ENCODE assay signal across 10 cellular contexts in genomic region chr1:151721788-151722510, GRCh38. TPM values are rescaled to one million over a fixed set of nuclear protein-coding genes. Genes with fewer than 3 reads are reported as not detected.
DNase-seq lines count a peak whose midpoint lies in the region; ATAC-seq lines count a peak whose summit lies in the region.
"Had no signal": no experiment of that assay in that cellular context is flagged by ENCODE, and none has a peak within 500 bp of the region (broad histone marks: within the 10 kb centered on the region; RNA-seq: fewer than 3 reads in every experiment).

No MANE protein-coding gene starts in this region.

- no peak for DNase-seq in H7
- no peak for DNase-seq in T-helper 17 cell
- no peak for DNase-seq in right cardiac atrium
- DNase-seq in NCI-H526 (lab: John Stamatoyannopoulos, UW): no peak
- no peak for DNase-seq in activated effector memory CD4-positive, alpha-beta T cell treated with anti-CD3 and anti-CD28 coated beads, Interleukin-2, amount 50 U/mL, for 16 hours
- DNase-seq in caudate nucleus (lab: John Stamatoyannopoulos, UW): no peak
- DNase-seq in AML-193 (lab: John Stamatoyannopoulos, UW): no peak
- DNase-seq: NCI-H2107 had no signal

- H3K27me3 ChIP-seq in H7 (ENCODE audit: control insufficient read depth, insufficient read depth, low read length): peaks cover 56% of the 10 kb centered on the region
- no peaks in the 10 kb centered on the region for H3K27me3 ChIP-seq in right cardiac atrium (ENCODE audit: control insufficient read depth, insufficient read depth)
- H3K27me3 ChIP-seq in skeletal muscle tissue (ENCODE audit: control insufficient read depth in 3 of 3, insufficient read depth in 3 of 3, low read length in 3 of 3): peaks cover 3 to 7% (median 5%) of the 10 kb centered on the region in 3 donors
- H3K27me3 ChIP-seq: adrenal gland had no signal

- H3K4me3 ChIP-seq in H7 (ENCODE audit: insufficient read depth, low read depth, low read length): peak overlapping the region; percentile 41
- peak overlapping the region; percentile 79 for H3K4me3 ChIP-seq in right cardiac atrium (ENCODE audit: low read length)
- H3K4me3 ChIP-seq in skeletal muscle tissue (ENCODE audit: low read length in 3 of 3): peak overlapping the region; percentile 61 to 71 (median 66)

- peaks cover 3% of the 10 kb centered on the region for H3K36me3 Mint-ChIP-seq in T-helper 17 cell (ENCODE audit: low read depth)

- H3K36me3 ChIP-seq in H7 (replicated peaks; ENCODE audit: control insufficient read depth, insufficient read depth, low read length) (no peaks in the 10 kb centered on the region), skeletal muscle tissue (ENCODE audit: control insufficient read depth in 3 of 3, insufficient read depth in 3 of 3, low read length in 3 of 3) (no peaks in the 10 kb centered on the region)
- H3K36me3 ChIP-seq: adrenal gland had no signal

- peak overlapping the region; percentile 86 for H3K4me3 Mint-ChIP-seq in T-helper 17 cell

- H3K9me3 ChIP-seq in T-helper 17 cell (ENCODE audit: control insufficient read depth, low read length, poor library complexity, severe bottlenecking) (no peaks in the 10 kb centered on the region), right cardiac atrium (ENCODE audit: control insufficient read depth, low read length) (no peaks in the 10 kb centered on the region), skeletal muscle tissue (ENCODE audit: control insufficient read depth in 3 of 3, low read length in 3 of 3) (no peaks in the 10 kb centered on the region)
- H3K9me3 ChIP-seq: adrenal gland had no signal

- H3K27ac ChIP-seq in right cardiac atrium (ENCODE audit: low read length) (no peak overlapping the region), skeletal muscle tissue (ENCODE audit: low read depth, low read length) (no peak overlapping the region), caudate nucleus (ENCODE audit: low read depth, low read length) (no peak overlapping the region)

- peak overlapping the region in 1 of 3 donors; percentile 55 for H3K9ac ChIP-seq in skeletal muscle tissue (ENCODE audit: low read depth in 1 of 3, low read length in 3 of 3)

- WGBS in right cardiac atrium: 27% methylated on average over 17 of the region's 17 CpGs

- peaks cover 18% of the 10 kb centered on the region for H3K4me1 Mint-ChIP-seq in T-helper 17 cell

- peaks cover 73% of the 10 kb centered on the region for H3K27me3 Mint-ChIP-seq in T-helper 17 cell

- no peak overlapping the region for H3K27ac Mint-ChIP-seq in T-helper 17 cell

- ATAC-seq in T-helper 17 cell (no peak), right cardiac atrium (no peak)

- H3K4me1 ChIP-seq in right cardiac atrium (ENCODE audit: control insufficient read depth, insufficient read depth, low read length) (no peaks in the 10 kb centered on the region), skeletal muscle tissue (ENCODE audit: control insufficient read depth in 3 of 3, insufficient read depth in 3 of 3, low read length in 3 of 3) (peaks cover 13 to 22% (median 19%) of the 10 kb centered on the region in 3 donors)

- intact Hi-C loops in right cardiac atrium (cut with DNase I): no loop called here

RNA-seq across cellular contexts. Expression of gene RIIAD1, which starts 0.6 kb away (rescaled TPM):
- total RNA-seq in H7 (2014; rRNA removed; shearing (Covaris generic)): not detected in 2 replicates
- not detected for total RNA-seq in T-helper 17 cell
- 10 to 100 TPM in 1 of 4 donors, 1 to 10 TPM in 3; 6.0 to 19.3 (median 7.7) TPM for total RNA-seq in right cardiac atrium
- polyA plus RNA-seq in right cardiac atrium: 11.8 TPM
- not detected for total RNA-seq in skeletal muscle tissue

RNA-seq across cellular contexts. Expression of gene CELF3, which starts 5.3 kb away (rescaled TPM):
- total RNA-seq in H7 (2014; rRNA removed; shearing (Covaris generic)): 0.07 TPM in 1 of 2 replicates, not detected in the other
- under 1 TPM in 1 of 2 donors, not detected in 1; 0.34 TPM for total RNA-seq in T-helper 17 cell
- under 1 TPM in 1 of 4 donors, not detected in 3; 0.19 TPM for total RNA-seq in right cardiac atrium
- 0.18 TPM for polyA plus RNA-seq in right cardiac atrium
- total RNA-seq in skeletal muscle tissue: under 0.01 TPM

RNA-seq across cellular contexts. Expression of gene MRPL9, which starts 41.3 kb away (rescaled TPM):
- total RNA-seq in H7 (2014; rRNA removed; shearing (Covaris generic)): 158 and 214 TPM in 2 replicates
- 100 to 1,000 TPM in 1 of 2 donors, 10 to 100 TPM in 1; 99.8 to 124 TPM for total RNA-seq in T-helper 17 cell
- total RNA-seq in right cardiac atrium: 10 to 100 TPM; 36.7 to 51.8 (median 41.0) TPM
- 40.0 TPM for polyA plus RNA-seq in right cardiac atrium
- total RNA-seq in skeletal muscle tissue: 90.3 TPM
